In the genomic region with DNA sequence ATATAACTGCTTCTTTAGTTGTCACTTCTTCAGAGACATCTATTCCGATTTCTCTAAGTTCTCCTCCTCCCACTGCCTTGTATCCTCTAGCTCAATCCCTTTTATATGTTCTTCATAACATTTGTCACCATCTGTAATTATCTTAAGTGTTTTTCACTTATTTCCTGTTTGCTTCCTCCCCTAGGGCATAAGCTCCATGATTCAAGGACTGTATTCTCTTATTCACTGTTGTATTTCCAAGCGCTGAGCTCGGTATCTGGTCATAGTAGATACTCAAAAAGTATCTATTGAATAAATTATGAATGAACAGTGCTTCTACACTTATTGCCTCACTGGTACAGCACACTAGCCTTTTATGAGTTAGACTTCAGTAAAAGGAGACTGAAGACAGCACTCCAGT, we compare ENCODE assay signal across 22 cellular contexts.
"Had no signal": no experiment of that assay in that cellular context is flagged by ENCODE, and none has a peak within 500 bp of the region (broad histone marks: within the 10 kb centered on the region; RNA-seq: fewer than 3 reads in every experiment).

No MANE protein-coding gene starts in this region.

- DNase-seq: activated B cell treated with CpG ODN at 0.5 μM for 24 hours; activated CD4-positive, alpha-beta memory T cell treated with anti-CD3 and anti-CD28 coated beads for 36 hours; activated CD4-positive, alpha-beta T cell treated with anti-CD3 and anti-CD28 coated beads, Interleukin-2, amount 10 ng/mL, durations not matched to agents 7 days and 5 days; activated CD8-positive, alpha-beta memory T cell treated with anti-CD3 and anti-CD28 coated beads for 24 hours; activated effector memory CD4-positive, alpha-beta T cell treated with anti-CD3 and anti-CD28 coated beads, Interleukin-2, amount 50 U/mL, for 16 hours; activated naive CD4-positive, alpha-beta T cell treated with Interleukin-2 at 50 U/mL for 16 hours; activated naive CD8-positive, alpha-beta T cell treated with anti-CD3 and anti-CD28 coated beads for 36 hours; activated T-cell treated with anti-CD3 and anti-CD28 coated beads, Interleukin-2, amount 50 U/mL, for 4 hours; cerebellar nuclear complex; Kasumi-1; KBM-7; NCI-H1048; NCI-H1694; NCI-H2029; NCI-H2107; NCI-H524; NCI-H82; PC-3; SHP77 treated with DMSO at 0.1 percent for 48 hours; T-cell; T-helper 2 cell; T1000 had no signal

- H3K27me3 Mint-ChIP-seq: activated CD4-positive, alpha-beta memory T cell treated with anti-CD3 and anti-CD28 coated beads for 36 hours; activated naive CD8-positive, alpha-beta T cell treated with anti-CD3 and anti-CD28 coated beads for 36 hours; T-cell had no signal

- H3K27ac Mint-ChIP-seq: activated B cell treated with CpG ODN at 0.5 μM for 24 hours; activated CD4-positive, alpha-beta memory T cell treated with anti-CD3 and anti-CD28 coated beads for 36 hours; activated CD4-positive, alpha-beta T cell treated with anti-CD3 and anti-CD28 coated beads, Interleukin-2, amount 10 ng/mL, durations not matched to agents 7 days and 5 days; activated naive CD8-positive, alpha-beta T cell treated with anti-CD3 and anti-CD28 coated beads for 36 hours; T-cell had no signal

- H3K36me3 Mint-ChIP-seq: activated CD4-positive, alpha-beta memory T cell treated with anti-CD3 and anti-CD28 coated beads for 36 hours; activated naive CD8-positive, alpha-beta T cell treated with anti-CD3 and anti-CD28 coated beads for 36 hours; T-cell had no signal

- H3K4me3 Mint-ChIP-seq: activated B cell treated with CpG ODN at 0.5 μM for 24 hours; activated CD4-positive, alpha-beta memory T cell treated with anti-CD3 and anti-CD28 coated beads for 36 hours; activated CD4-positive, alpha-beta T cell treated with anti-CD3 and anti-CD28 coated beads, Interleukin-2, amount 10 ng/mL, durations not matched to agents 7 days and 5 days; activated naive CD8-positive, alpha-beta T cell treated with anti-CD3 and anti-CD28 coated beads for 36 hours; activated T-cell treated with anti-CD3 and anti-CD28 coated beads, Interleukin-2, amount 50 U/mL, for 4 hours; T-cell had no signal

- H3K9me3 Mint-ChIP-seq: activated B cell treated with CpG ODN at 0.5 μM for 24 hours; activated CD4-positive, alpha-beta memory T cell treated with anti-CD3 and anti-CD28 coated beads for 36 hours; activated CD4-positive, alpha-beta T cell treated with anti-CD3 and anti-CD28 coated beads, Interleukin-2, amount 10 ng/mL, durations not matched to agents 7 days and 5 days; activated naive CD8-positive, alpha-beta T cell treated with anti-CD3 and anti-CD28 coated beads for 36 hours; activated T-cell treated with anti-CD3 and anti-CD28 coated beads, Interleukin-2, amount 50 U/mL, for 4 hours had no signal

- ATAC-seq: activated T-cell treated with anti-CD3 and anti-CD28 coated beads, Interleukin-2, amount 50 U/mL, for 4 hours; PC-3; T-cell had no signal
